Comparison of ENCODE assay signal across 9 cellular contexts in genomic region chr11:34427171-34427805, GRCh38. TPM values are rescaled to one million over a fixed set of nuclear protein-coding genes. Genes with fewer than 3 reads are reported as not detected.
A peak's percentile ranks its signal among the peaks of the same experiment; 100 is the strongest.
DNase-seq lines count a peak whose midpoint lies in the region; ATAC-seq and TF ChIP-seq lines count a peak whose summit lies in the region.
"Had no signal": no experiment of that assay in that cellular context is flagged by ENCODE, and none has a peak within 500 bp of the region (broad histone marks: within the 10 kb centered on the region; RNA-seq: fewer than 3 reads in every experiment).

No MANE protein-coding gene starts in this region.

- no peaks in the 10 kb centered on the region for H3K79me2 ChIP-seq in fibroblast of lung (ENCODE audit: control insufficient read depth, insufficient read depth, low read length)

- H3K27ac ChIP-seq in Panc1 (ENCODE audit: low read length), result peak overlapping the region; percentile 39; the same call in 1 of the 2 replicates
- peak overlapping the region; percentile 76 for H3K27ac ChIP-seq in fibroblast of lung (ENCODE audit: insufficient read depth, low read length)

- H3K4me3 ChIP-seq in Panc1 (ENCODE audit: low read depth in 2 of 2, low read length in 2 of 2), result no peak overlapping the region
- H3K4me3 ChIP-seq in fibroblast of lung (replicated peaks in 1 of 4; ENCODE audit: control extremely low read depth in 1 of 4, insufficient read depth in 1 of 4, low read depth in 3 of 4, low read length in 4 of 4), result no peak overlapping the region

- DNase-seq in GOT3 (lab: John Stamatoyannopoulos, UW), result peak; percentile 14
- no peak for DNase-seq in Panc1 (ENCODE audit: low read depth, low spot score)
- DNase-seq in fibroblast of lung (ENCODE audit: low read depth in 2 of 2), result peak; percentile 80 to 90
- DNase-seq in sciatic nerve (ENCODE audit: low spot score), result no peak
- no peak for DNase-seq in GM10248 (ENCODE audit: extremely low spot score)
- no peak for DNase-seq in posterior vena cava (ENCODE audit: low spot score)
- no peak for DNase-seq in NCI-H82 (lab: John Stamatoyannopoulos, UW)
- DNase-seq in cerebellar nuclear complex (lab: John Stamatoyannopoulos, UW), result no peak
- DNase-seq: dermis blood vessel endothelial cell had no signal

- H3K36me3 ChIP-seq in Panc1 (ENCODE audit: control insufficient read depth, insufficient read depth, low read length) (no peaks in the 10 kb centered on the region), fibroblast of lung (ENCODE audit: control insufficient read depth, insufficient read depth, low read length) (no peaks in the 10 kb centered on the region)

- H3K4me1 ChIP-seq in Panc1 (ENCODE audit: control insufficient read depth, insufficient read depth, low read length) (peaks cover 7% of the 10 kb centered on the region), fibroblast of lung (ENCODE audit: control insufficient read depth, extremely low read depth, insufficient read depth, low read length) (peaks cover 9% of the 10 kb centered on the region)

- no peak overlapping the region for H3K9ac ChIP-seq in fibroblast of lung (ENCODE audit: insufficient read depth, low read length)

- in situ Hi-C loops in Panc1 (cut with HindIII; ENCODE audit: low pct_unique_long_range_greater_than_20kb, low sequenced_read_pairs), result no loop called here

- H3K27me3 ChIP-seq in Panc1 (ENCODE audit: control insufficient read depth, insufficient read depth, low read length) (no peaks in the 10 kb centered on the region), fibroblast of lung (ENCODE audit: control insufficient read depth, insufficient read depth, low read length) (no peaks in the 10 kb centered on the region)

- H3K9me3 ChIP-seq in Panc1 (ENCODE audit: control insufficient read depth, insufficient read depth, low read depth, low read length), result no peaks in the 10 kb centered on the region
- H3K9me3 ChIP-seq in fibroblast of lung (ENCODE audit: control insufficient read depth, insufficient read depth, low read depth, low read length), result no peaks in the 10 kb centered on the region

- intact Hi-C loops in Panc1 (cut with micrococcal nuclease; ENCODE audit: unreplicated experiment), result no loop called here
- intact Hi-C loops in sciatic nerve (cut with DNase I), result no loop called here
- intact Hi-C loops in posterior vena cava (cut with DNase I), result no loop called here

- no TSS peak for BruUV-seq in Panc1 (replicated peaks; lab: Mats Ljungman, UMichigan)

- TF ChIP-seq CTCF in Panc1 (IDR thresholded peaks at IDR 0.05), result no peak
- no peak for TF ChIP-seq CTCF in fibroblast of lung (conservative IDR thresholded peaks at IDR 0.05 in 1 of 2, IDR thresholded peaks at IDR 0.05 in 1 of 2; ENCODE audit: low read depth in 1 of 2, low read length in 2 of 2)
- no peak for TF ChIP-seq CTCF in GM10248 (IDR thresholded peaks at IDR 0.05; ENCODE audit: control extremely low read depth, extremely low read depth, low read depth, missing control alignments)

- POLR2A ChIA-PET in Panc1 (lab: Charles Lee) (interaction anchor here (0.6 kb wide), 2 partner anchors 9 to 31 kb away, joined by 11 read pairs; no protein-coding TSS in a partner anchor), GM10248 (lab: Yijun Ruan, JAX) (no interaction called here)

- H3K4me2 ChIP-seq in fibroblast of lung (ENCODE audit: extremely low read depth, insufficient read depth, low read length), result peak overlapping the region; percentile 17

- peak; percentile 88 for ATAC-seq in Panc1
- peak; percentile 80 for ATAC-seq in sciatic nerve

- CTCF ChIA-PET in Panc1 (lab: Charles Lee) (interaction anchor here (0.7 to 0.9 kb wide), 2 partner anchors 13 to 24 kb away, joined by 3 to 8 read pairs; no protein-coding TSS in a partner anchor), GM10248 (lab: Yijun Ruan, JAX) (interaction anchor here (1.0 to 2.1 kb wide), 4 partner anchors 9 to 65 kb away, joined by 3 to 6 read pairs (median 5); no protein-coding TSS in a partner anchor)

- H4K20me1 ChIP-seq in fibroblast of lung (ENCODE audit: control insufficient read depth, extremely low read depth, insufficient read depth, low read length), result no peaks in the 10 kb centered on the region

- H2AFZ ChIP-seq in fibroblast of lung (ENCODE audit: low read length), result no peak overlapping the region

RNA-seq across cellular contexts. Expression of gene CAT, which starts 11.4 kb away (rescaled TPM):
- 65.9 TPM for total RNA-seq in Panc1 (2021; ENCODE audit: unreplicated experiment)
- 71.5 TPM for polyA plus RNA-seq in Panc1 (2012; ENCODE audit: insufficient read length)
- total RNA-seq in fibroblast of lung, result 64.5 and 93.8 TPM in 2 replicates
- polyA plus RNA-seq in fibroblast of lung, result 100 and 113 TPM in 2 replicates
- 55.5 and 63.2 TPM in 2 replicates for polyA plus RNA-seq in fibroblast of lung (2012)
- polyA minus RNA-seq in fibroblast of lung (ENCODE audit: low replicate concordance), result 51.6 and 56.9 TPM in 2 replicates
- total RNA-seq in sciatic nerve, result 82.6 TPM
- 10 to 100 TPM; 53.3 to 71.5 TPM for total RNA-seq in posterior vena cava

Comparison
In these comparisons a context has a peak if more than half of its experiments do, and no peak if none do; other contexts are left out.
1. DNase-seq: peak in GOT3 (single experiment) and fibroblast of lung (2 of 2); none in Panc1 (single experiment), sciatic nerve (single experiment), GM10248 (single experiment), posterior vena cava (single experiment), NCI-H82 (single experiment) and cerebellar nuclear complex (0 of 2).